ENCODE assay signal across 1 cellular context in genomic region chr11:112073941-112074811, GRCh38.
A peak's percentile ranks its signal among the peaks of the same experiment; 100 is the strongest.
TF ChIP-seq lines count a peak whose summit lies in the region.

TSS of gene NKAPD1 (plus strand) at chr11:112074299. CDS start at chr11:112075575, 1,276 bp downstream.
TSS of gene PIH1D2 (minus strand) at chr11:112074017. CDS start at chr11:112073174, 843 bp downstream.

TF ChIP-seq in K562, 482 proteins besides CTCF, POLR2A, EP300 and RAD21 (continued from another document and continues in another):
- peak; percentile 72 to 94 for TF ChIP-seq AFF1 (IDR thresholded peaks at IDR 0.05; ENCODE audit: low read depth in 1 of 2, partially characterized antibody in 2 of 2)
- TF ChIP-seq PRDM10 (IDR thresholded peaks at IDR 0.05; ENCODE audit: partially characterized antibody) = peak; percentile 46
- peak; percentile 70; the same call in 1 of the 2 replicates for TF ChIP-seq ZNF766 (CRISPR knock-in tag; conservative IDR thresholded peaks at IDR 0.05)
- peak in 1 of 2 experiments; percentile 25; a peak in 1 of 4 replicates for TF ChIP-seq ZNF639 (CRISPR knock-in tag; conservative IDR thresholded peaks at IDR 0.05 in 1 of 2, IDR thresholded peaks at IDR 0.05 in 1 of 2)
- peak; percentile 80 for TF ChIP-seq ZFX (CRISPR knock-in tag; IDR thresholded peaks at IDR 0.05)
- no peak for TF ChIP-seq STAT5B (CRISPR knock-in tag; IDR thresholded peaks at IDR 0.05)
- no peak for TF ChIP-seq DEAF1 (CRISPR knock-in tag; IDR thresholded peaks at IDR 0.05)
- TF ChIP-seq HDAC6 (IDR thresholded peaks at IDR 0.05; ENCODE audit: low read depth, low read length) = no peak
- TF ChIP-seq ATF3 (IDR thresholded peaks at IDR 0.05) = peak; percentile 54; the same call in 1 of the 2 replicates
- peak; percentile 52; the same call in 1 of the 2 replicates for TF ChIP-seq ATF3 (CRISPR knock-in tag; conservative IDR thresholded peaks at IDR 0.05)
- no peak for TF ChIP-seq HMG20A (CRISPR knock-in tag; conservative IDR thresholded peaks at IDR 0.05)
- no peak for TF ChIP-seq KLF10 (CRISPR knock-in tag; IDR thresholded peaks at IDR 0.05)
- TF ChIP-seq POLR2B (IDR thresholded peaks at IDR 0.05; ENCODE audit: low read depth, partially characterized antibody) = peak; percentile 63
- TF ChIP-seq GATAD2B (IDR thresholded peaks at IDR 0.05; ENCODE audit: borderline replicate concordance) = 0 out of 2 replicates have a peak, but pooled peaks have one; percentile 48
- TF ChIP-seq POLR3G (IDR thresholded peaks at IDR 0.05; ENCODE audit: extremely low read depth, insufficient read length, insufficient replicate concordance) = no peak
- TF ChIP-seq ARID4B (CRISPR knock-in tag; IDR thresholded peaks at IDR 0.05) = peak; percentile 44; the same call in 1 of the 2 replicates
- peak; percentile 90; the same call in 1 of the 2 replicates for TF ChIP-seq HLTF (IDR thresholded peaks at IDR 0.05)
- TF ChIP-seq ZNF277 (CRISPR knock-in tag; IDR thresholded peaks at IDR 0.05; ENCODE audit: borderline replicate concordance) = no peak
- peak; percentile 73 for TF ChIP-seq L3MBTL2 (IDR thresholded peaks at IDR 0.05)
- TF ChIP-seq DPF2 (IDR thresholded peaks at IDR 0.05) = peak; percentile 74; the same call in 1 of the 2 replicates
- TF ChIP-seq TCF7 (IDR thresholded peaks at IDR 0.05; ENCODE audit: borderline replicate concordance) = peak; percentile 42; the same call in 1 of the 2 replicates
- no peak for TF ChIP-seq HBP1 (CRISPR knock-in tag; IDR thresholded peaks at IDR 0.05)
- TF ChIP-seq NR2C1 (IDR thresholded peaks at IDR 0.05) = peak; percentile 82
- peak; percentile 68; the same call in 1 of the 2 replicates for TF ChIP-seq NR2C1 (tag; IDR thresholded peaks at IDR 0.05)
- TF ChIP-seq FOXP1 (CRISPR knock-in tag; IDR thresholded peaks at IDR 0.05) = no peak
- TF ChIP-seq ZNF224 (CRISPR knock-in tag; IDR thresholded peaks at IDR 0.05) = no peak
- 0 out of 2 replicates have a peak, but pooled peaks have one; percentile 19 for TF ChIP-seq ZKSCAN1 (IDR thresholded peaks at IDR 0.05; ENCODE audit: low read depth, low read length)
- TF ChIP-seq DMBX1 (CRISPR knock-in tag; IDR thresholded peaks at IDR 0.05; ENCODE audit: borderline replicate concordance) = no peak
- no peak for TF ChIP-seq IFI16 (CRISPR knock-in tag; IDR thresholded peaks at IDR 0.05)
- peak; percentile 63; the same call in 1 of the 2 replicates for TF ChIP-seq RNF2 (IDR thresholded peaks at IDR 0.05)
- TF ChIP-seq GMEB1 (CRISPR knock-in tag; IDR thresholded peaks at IDR 0.05) = no peak
- no peak for TF ChIP-seq ZNF449 (CRISPR knock-in tag; IDR thresholded peaks at IDR 0.05)
- TF ChIP-seq CBFA2T2 (conservative IDR thresholded peaks at IDR 0.05) = no peak
- TF ChIP-seq TAF9B (IDR thresholded peaks at IDR 0.05; ENCODE audit: partially characterized antibody) = peak; percentile 83
- TF ChIP-seq ZNF77 (CRISPR knock-in tag; IDR thresholded peaks at IDR 0.05) = no peak
